8 cellular contexts compared by ENCODE assay signal in genomic region chr1:11934295-11935039, GRCh38. TPM values are rescaled to one million over a fixed set of nuclear protein-coding genes. Genes with fewer than 3 reads are reported as not detected.
DNase-seq lines count a peak whose midpoint lies in the region; FAIRE-seq and TF ChIP-seq lines count a peak whose summit lies in the region.

Gene PLOD1, plus strand, starts transcription at chr1:11934717. Its CDS starts 63 bp downstream, at chr1:11934780.

- H3K27me3 ChIP-seq in SJSA1 (replicated peaks) (no peaks in the 10 kb centered on the region), neutrophil (no peaks in the 10 kb centered on the region), subcutaneous abdominal adipose tissue (ENCODE audit: control insufficient read depth in 5 of 5, insufficient read depth in 4 of 5, low read length in 5 of 5) (no peaks in the 10 kb centered on the region)

- H3K27ac ChIP-seq in SJSA1 (peak within 1 kb of the TSS; percentile 39), neutrophil (peak within 1 kb of the TSS; percentile 94), subcutaneous abdominal adipose tissue (ENCODE audit: low read depth, low read length) (peak within 1 kb of the TSS; percentile 82)

- peak within 1 kb of the TSS; percentile 63 for H3K4me3 ChIP-seq in LNCaP clone FGC (ENCODE audit: low read depth, low read length)
- H3K4me3 ChIP-seq in SJSA1 = peak within 1 kb of the TSS; percentile 54
- peak within 1 kb of the TSS; percentile 62 to 85 for H3K4me3 ChIP-seq in neutrophil (ENCODE audit: low read depth in 1 of 2, low read length in 1 of 2)
- H3K4me3 ChIP-seq in subcutaneous abdominal adipose tissue (ENCODE audit: low read depth in 1 of 5, low read length in 5 of 5) = peak within 1 kb of the TSS; percentile 74 to 95 (median 82)

- FAIRE-seq in frontal cortex (lab: Jason Lieb, UNC) = no peak

- no peak for TF ChIP-seq CTCF in LNCaP clone FGC (IDR thresholded peaks at IDR 0.05; ENCODE audit: control insufficient read depth, extremely low read depth, insufficient read depth)
- TF ChIP-seq CTCF in neutrophil (IDR thresholded peaks at IDR 0.05) = peak; percentile 27

- H3K36me3 ChIP-seq in SJSA1 (peaks cover 29% of the 10 kb centered on the region), neutrophil (peaks cover 7% of the 10 kb centered on the region), subcutaneous abdominal adipose tissue (ENCODE audit: control insufficient read depth in 5 of 5, insufficient read depth in 5 of 5, low read length in 5 of 5) (peaks cover 0 to 9% (median 4%) of the 10 kb centered on the region in 5 donors)

- H3K9ac ChIP-seq in subcutaneous abdominal adipose tissue (ENCODE audit: low read length in 5 of 5) = peak within 1 kb of the TSS; percentile 48 to 90 (median 88)

- peaks cover 47% of the 10 kb centered on the region for H3K4me1 ChIP-seq in SJSA1 (replicated peaks)
- H3K4me1 ChIP-seq in neutrophil (ENCODE audit: control insufficient read depth in 1 of 2, insufficient read depth in 1 of 2, low read depth in 1 of 2, low read length in 1 of 2) = peaks cover 43 to 45% of the 10 kb centered on the region in 2 experiments
- peaks cover 7 to 64% (median 52%) of the 10 kb centered on the region in 5 donors for H3K4me1 ChIP-seq in subcutaneous abdominal adipose tissue (ENCODE audit: control insufficient read depth in 5 of 5, insufficient read depth in 5 of 5, low read length in 5 of 5)

- H3K9me3 ChIP-seq in SJSA1 (replicated peaks) = no peaks in the 10 kb centered on the region
- no peaks in the 10 kb centered on the region for H3K9me3 ChIP-seq in neutrophil
- H3K9me3 ChIP-seq in subcutaneous abdominal adipose tissue (ENCODE audit: control insufficient read depth in 5 of 5, low read length in 5 of 5) = no peaks in the 10 kb centered on the region

- DNase-seq in EL (peak; percentile 91), GOT3 (lab: John Stamatoyannopoulos, UW) (peak; percentile 62), LNCaP clone FGC (ENCODE audit: low read depth) (peak; percentile 65), SJSA1 (ENCODE audit: low read depth in 1 of 2, low spot score in 2 of 2) (peak; percentile 80 to 92), frontal cortex (ENCODE audit: low spot score in 2 of 2) (peak; percentile 84)
- peak; percentile 26 to 83 (median 60) for DNase-seq in activated naive CD4-positive, alpha-beta T cell (lab: John Stamatoyannopoulos, UW)

RNA-seq across cellular contexts. Expression of gene PLOD1, which starts in this region (rescaled TPM):
- 229 and 382 TPM in 2 replicates for total RNA-seq in SJSA1 (2014; rRNA removed; shearing (Covaris generic))
- total RNA-seq in frontal cortex = 15.5 TPM

Comparison
In these comparisons a context has a peak if more than half of its experiments do, and no peak if none do; other contexts are left out.
1. Peak in every context shown above with its lines: DNase-seq, H3K4me3 ChIP-seq and H3K27ac ChIP-seq.
2. RNA of gene PLOD1 (total RNA-seq): 229 to 382 TPM in SJSA1; 15.5 TPM in frontal cortex (single experiment); every median in the first group is over 10 times any median in the second.
3. H3K27ac ChIP-seq: peak in every context shown above with its lines; median percentile 94 in neutrophil; 82 in subcutaneous abdominal adipose tissue; 39 in SJSA1.